8 cellular contexts compared by ENCODE assay signal in the genomic region with DNA sequence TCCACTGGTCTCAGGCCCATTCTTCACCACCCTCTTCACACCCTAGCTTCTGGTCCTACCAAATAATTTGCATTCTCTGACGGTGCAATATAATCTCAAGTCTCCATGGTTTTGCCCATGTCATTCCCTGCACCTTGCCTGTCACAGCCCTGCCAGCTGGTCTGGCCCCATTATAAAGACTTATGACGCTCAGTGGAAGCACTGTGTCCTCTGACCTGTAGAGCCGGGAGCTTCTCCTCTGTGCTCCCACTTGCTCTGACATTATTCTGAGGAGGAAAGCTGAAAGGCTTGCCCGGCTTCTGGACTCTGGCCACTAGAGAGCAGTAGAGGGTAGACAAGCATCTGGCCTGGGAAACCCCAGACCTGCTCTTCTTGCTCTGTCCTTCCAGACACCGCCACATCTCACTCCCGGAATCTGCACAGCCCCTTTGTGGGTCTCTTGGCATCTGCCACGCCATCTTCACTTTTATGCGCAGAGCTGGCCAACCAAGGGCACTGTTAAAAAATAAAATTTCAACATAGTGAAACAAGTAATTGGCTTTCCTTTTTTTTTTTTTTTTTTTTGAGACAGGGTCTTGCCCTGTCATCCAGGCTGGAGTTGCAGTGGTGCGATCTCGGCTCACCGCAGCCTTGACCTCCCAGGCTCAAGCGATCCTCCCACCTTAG. TPM values are rescaled to one million over a fixed set of nuclear protein-coding genes. Genes with fewer than 3 reads are reported as not detected.
DNase-seq lines count a peak whose midpoint lies in the region; ATAC-seq and TF ChIP-seq lines count a peak whose summit lies in the region.

No MANE protein-coding gene starts in this region.

- peak; percentile 51 to 78 (median 66) for DNase-seq in CD4-positive, CD25-positive, alpha-beta regulatory T cell
- DNase-seq in NCI-H524 (lab: John Stamatoyannopoulos, UW) (peak; percentile 80 to 90), chondrocyte (ENCODE audit: low spot score) (peak; percentile 75), left kidney (ENCODE audit: low read depth, low spot score) (peak; percentile 94)
- peak; percentile 55 to 70 for DNase-seq in activated CD4-positive, alpha-beta T cell treated with anti-CD3 and anti-CD28 coated beads for 24 hours (ENCODE audit: low read depth in 2 of 2)
- peak; percentile 57 to 72 for DNase-seq in stimulated activated CD4-positive, alpha-beta T cell treated with anti-CD3 and anti-CD28 coated beads, Interleukin-4, amount 100 ng/mL, for 48 hours (ENCODE audit: low read depth in 2 of 2)

- H3K27ac Mint-ChIP-seq in CD4-positive, CD25-positive, alpha-beta regulatory T cell: no peak overlapping the region
- no peak overlapping the region for H3K27ac Mint-ChIP-seq in chondrocyte (ENCODE audit: unreplicated experiment)

- no peak overlapping the region for H3K4me3 Mint-ChIP-seq in CD4-positive, CD25-positive, alpha-beta regulatory T cell
- no peak overlapping the region for H3K4me3 Mint-ChIP-seq in chondrocyte (ENCODE audit: unreplicated experiment)

- H3K27ac ChIP-seq in CD4-positive, CD25-positive, alpha-beta regulatory T cell (ENCODE audit: insufficient read depth, low read length, poor library complexity, severe bottlenecking): no peak overlapping the region

- no peaks in the 10 kb centered on the region for H3K36me3 Mint-ChIP-seq in CD4-positive, CD25-positive, alpha-beta regulatory T cell
- H3K36me3 Mint-ChIP-seq in chondrocyte (ENCODE audit: low read depth): no peaks in the 10 kb centered on the region

- H3K27me3 ChIP-seq in CD4-positive, CD25-positive, alpha-beta regulatory T cell (ENCODE audit: control insufficient read depth, insufficient read depth, low read length): peaks cover 2% of the 10 kb centered on the region

- ATAC-seq in CD4-positive, CD25-positive, alpha-beta regulatory T cell (ENCODE audit: low read depth in 2 of 2): peak; percentile 87 to 88
- peak; percentile 94 for ATAC-seq in GM19351 (IDR thresholded peaks at IDR 0.05; ENCODE audit: unreplicated experiment)
- peak; percentile 77 for ATAC-seq in HG03439 (IDR thresholded peaks at IDR 0.05; ENCODE audit: unreplicated experiment)

- no peaks in the 10 kb centered on the region for H3K9me3 ChIP-seq in CD4-positive, CD25-positive, alpha-beta regulatory T cell (ENCODE audit: control insufficient read depth in 2 of 2, low read length in 2 of 2)

- peaks cover 0 to 6% (median 2%) of the 10 kb centered on the region in 4 donors for H3K4me1 Mint-ChIP-seq in CD4-positive, CD25-positive, alpha-beta regulatory T cell
- H3K4me1 Mint-ChIP-seq in chondrocyte (ENCODE audit: low read depth): peaks cover 28% of the 10 kb centered on the region

- TF ChIP-seq CTCF in chondrocyte (IDR thresholded peaks at IDR 0.05): peak; percentile 90

- no peaks in the 10 kb centered on the region for H3K4me1 ChIP-seq in CD4-positive, CD25-positive, alpha-beta regulatory T cell (ENCODE audit: control insufficient read depth, insufficient read depth, low read length, poor library complexity, severe bottlenecking)

- peaks cover 16% of the 10 kb centered on the region for H3K27me3 Mint-ChIP-seq in CD4-positive, CD25-positive, alpha-beta regulatory T cell
- no peaks in the 10 kb centered on the region for H3K27me3 Mint-ChIP-seq in chondrocyte (ENCODE audit: low read depth)

- no peak overlapping the region for H3K4me3 ChIP-seq in CD4-positive, CD25-positive, alpha-beta regulatory T cell (ENCODE audit: low read depth, low read length)

- H3K36me3 ChIP-seq in CD4-positive, CD25-positive, alpha-beta regulatory T cell (ENCODE audit: control insufficient read depth, insufficient read depth, low read length): no peaks in the 10 kb centered on the region

- peaks cover 0 to 3% (median 0%) of the 10 kb centered on the region in 7 donors for H3K9me3 Mint-ChIP-seq in CD4-positive, CD25-positive, alpha-beta regulatory T cell
- no peaks in the 10 kb centered on the region for H3K9me3 Mint-ChIP-seq in chondrocyte (ENCODE audit: low read depth)

RNA-seq across cellular contexts. Expression of a gene that starts 44.4 kb away (rescaled TPM):
- total RNA-seq in CD4-positive, CD25-positive, alpha-beta regulatory T cell: 17.0 TPM
- polyA plus RNA-seq in CD4-positive, CD25-positive, alpha-beta regulatory T cell: 10 to 100 TPM; 37.8 to 82.8 (median 69.4) TPM
- total RNA-seq in chondrocyte: 48.6 to 55.0 TPM (median 50.1 TPM) in 3 replicates
